26 cellular contexts compared by ENCODE assay signal in the genomic region with DNA sequence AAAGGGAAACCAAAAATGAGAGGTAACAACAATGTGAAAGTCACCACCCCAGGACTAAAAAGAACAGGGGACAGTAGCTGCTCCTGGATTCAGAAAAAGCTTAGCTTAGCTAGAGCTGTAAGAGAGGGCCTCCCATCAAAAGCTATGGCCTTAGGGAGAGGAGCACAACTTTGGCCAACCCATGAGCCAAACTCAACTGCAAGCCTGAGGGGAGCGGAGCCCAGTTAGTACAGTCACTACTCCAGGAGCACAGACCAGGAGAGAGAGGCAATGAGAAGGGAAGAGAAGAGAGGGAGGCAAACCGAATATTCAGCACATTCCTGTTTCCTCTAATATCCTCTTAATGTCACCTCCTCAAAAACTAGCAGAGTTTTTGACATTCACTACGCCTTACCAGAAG.
"Had no signal": no experiment of that assay in that cellular context is flagged by ENCODE, and none has a peak within 500 bp of the region (broad histone marks: within the 10 kb centered on the region; RNA-seq: fewer than 3 reads in every experiment).

No MANE protein-coding gene starts in this region.

- H3K4me1 ChIP-seq: SJCRH30 had no signal

- H3K4me3 Mint-ChIP-seq: IgD-negative memory B cell, T-helper 17 cell had no signal

- H3K36me3 ChIP-seq: SJCRH30 had no signal

- H3K36me3 Mint-ChIP-seq: IgD-negative memory B cell had no signal

- ATAC-seq: Panc1, PC-3, SK-N-SH treated with all-trans-retinoic acid at 6 μM for 48 hours, T-helper 17 cell had no signal

- H3K27ac ChIP-seq: RWPE1, SJCRH30 had no signal

- H3K27me3 ChIP-seq: SJCRH30 had no signal

- H3K27me3 Mint-ChIP-seq: IgD-negative memory B cell, T-helper 17 cell had no signal

- H3K9me3 ChIP-seq: SJCRH30 had no signal

- DNase-seq: KBM-7; MV-4-11; NCI-H1048; NCI-H1105; NCI-H1417; NCI-H1436 treated with DMSO at 0.1 percent for 48 hours; NCI-H1694; NCI-H1930; NCI-H2081 treated with DMSO at 0.1 percent for 48 hours; NCI-H2171; NCI-H226; NCI-H446; NCI-H510A; NCI-H524 treated with DMSO at 0.1 percent for 48 hours; NCI-H69; NCI-H774; NK-92 treated with Interleukin-12 subunit alpha and Interleukin-12 subunit beta, amount 100 ng/mL, for 24 hours; PC-3; SHP77; SJCRH30; T-helper 1 cell; T-helper 17 cell had no signal

- H3K4me1 Mint-ChIP-seq: IgD-negative memory B cell, T-helper 17 cell had no signal

- H3K27ac Mint-ChIP-seq: IgD-negative memory B cell, T-helper 17 cell had no signal

- H3K4me3 ChIP-seq: SJCRH30 had no signal
